In genomic region chr1:182674346-182675246, GRCh38 we compare ENCODE assay signal across 1 cellular context.
TF ChIP-seq lines count a peak whose summit lies in the region.

No MANE protein-coding gene starts in this region.

TF ChIP-seq in HepG2, 621 proteins besides CTCF, POLR2A, EP300 and RAD21:
- TF ChIP-seq ZNF414 (CRISPR knock-in tag; IDR thresholded peaks at IDR 0.05) (no peak), ATF4 (CRISPR knock-in tag; IDR thresholded peaks at IDR 0.05) (no peak), ZNF101 (CRISPR knock-in tag; IDR thresholded peaks at IDR 0.05; ENCODE audit: borderline replicate concordance, low read depth) (no peak), ZKSCAN1 (IDR thresholded peaks at IDR 0.05; ENCODE audit: low read length) (no peak), CHD4 (IDR thresholded peaks at IDR 0.05; ENCODE audit: borderline replicate concordance, low read length) (no peak), ZNF138 (CRISPR knock-in tag; IDR thresholded peaks at IDR 0.05; ENCODE audit: low read depth) (no peak), ZNF770 (CRISPR knock-in tag; IDR thresholded peaks at IDR 0.05) (no peak), CSRNP1 (CRISPR knock-in tag; IDR thresholded peaks at IDR 0.05) (no peak), ZNF367 (CRISPR knock-in tag; IDR thresholded peaks at IDR 0.05; ENCODE audit: borderline replicate concordance) (no peak), ZNF550 (CRISPR knock-in tag; IDR thresholded peaks at IDR 0.05; ENCODE audit: borderline replicate concordance) (no peak), ESRRA (CRISPR knock-in tag; IDR thresholded peaks at IDR 0.05; ENCODE audit: low read depth) (no peak), TMF1 (CRISPR knock-in tag; IDR thresholded peaks at IDR 0.05; ENCODE audit: low read depth) (no peak)
- TF ChIP-seq, protein P1, sequence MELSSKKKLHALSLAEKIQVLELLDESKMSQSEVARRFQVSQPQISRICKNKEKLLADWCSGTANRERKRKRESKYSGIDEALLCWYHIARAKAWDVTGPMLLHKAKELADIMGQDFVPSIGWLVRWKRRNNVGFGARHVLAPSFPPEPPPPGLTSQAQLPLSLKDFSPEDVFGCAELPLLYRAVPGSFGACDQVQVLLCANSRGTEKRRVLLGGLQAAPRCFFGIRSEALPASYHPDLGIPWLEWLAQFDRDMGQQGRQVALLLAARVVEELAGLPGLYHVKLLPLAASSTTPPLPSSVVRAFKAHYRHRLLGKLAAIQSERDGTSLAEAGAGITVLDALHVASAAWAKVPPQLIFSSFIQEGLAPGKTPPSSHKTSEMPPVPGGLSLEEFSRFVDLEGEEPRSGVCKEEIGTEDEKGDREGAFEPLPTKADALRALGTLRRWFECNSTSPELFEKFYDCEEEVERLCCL (CRISPR knock-in tag; IDR thresholded peaks at IDR 0.05; ENCODE audit: borderline replicate concordance) = no peak
TF ChIP-seq in HepG2: peak in this region for 0.
